Comparison of ENCODE assay signal across 12 cellular contexts in the genomic region with DNA sequence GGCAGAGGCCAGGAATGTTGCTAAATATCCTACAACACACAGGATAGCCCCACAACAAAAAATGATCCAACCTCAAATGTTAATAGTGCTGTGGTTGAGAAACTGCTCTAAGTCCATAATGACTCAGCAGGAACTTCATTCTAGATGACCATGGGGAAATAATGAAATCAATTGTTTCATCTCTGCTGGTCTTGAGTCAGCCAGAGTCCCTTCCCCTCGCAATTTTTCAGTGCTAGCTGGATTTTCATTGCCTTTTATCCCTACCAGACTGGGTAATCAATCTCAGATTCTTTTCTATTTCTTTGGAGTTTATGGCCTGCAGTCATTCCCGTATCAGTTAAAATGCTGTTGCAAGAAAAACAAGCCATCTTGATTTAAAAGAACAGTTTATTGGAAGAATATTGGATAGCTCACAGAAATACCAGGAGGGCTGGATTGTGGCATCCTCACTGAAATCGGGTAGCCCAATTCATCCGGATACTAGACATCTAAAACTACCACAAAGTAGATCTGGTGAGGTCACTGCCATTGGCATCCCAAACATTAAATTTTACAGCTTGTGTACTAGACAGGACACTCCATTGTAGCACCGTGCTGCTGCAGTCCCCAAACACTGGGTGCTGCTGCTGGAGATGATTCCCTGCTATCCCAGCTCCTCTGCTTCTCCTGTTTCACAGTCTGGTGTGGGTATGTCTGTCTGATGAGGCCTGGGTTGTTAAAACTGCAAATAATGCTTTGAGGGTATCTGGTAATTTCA. TPM values are rescaled to one million over a fixed set of nuclear protein-coding genes. Genes with fewer than 3 reads are reported as not detected.
DNase-seq lines count a peak whose midpoint lies in the region; ATAC-seq, FAIRE-seq and TF ChIP-seq lines count a peak whose summit lies in the region.
"Had no signal": no experiment of that assay in that cellular context is flagged by ENCODE, and none has a peak within 500 bp of the region (broad histone marks: within the 10 kb centered on the region; RNA-seq: fewer than 3 reads in every experiment).

No MANE protein-coding gene starts in this region.

- TF ChIP-seq CTCF in AG09309 (IDR thresholded peaks at IDR 0.05; ENCODE audit: control insufficient read depth, insufficient read depth, low read depth, low read length, missing control alignments) = no peak
- no peak for TF ChIP-seq CTCF in keratinocyte (optimal IDR thresholded peaks at IDR 0.05 in 1 of 3, IDR thresholded peaks at IDR 0.05 in 1 of 3, conservative IDR thresholded peaks at IDR 0.05 in 1 of 3; ENCODE audit: extremely low read depth in 1 of 3, insufficient read depth in 2 of 3, low read length in 3 of 3)

- H3K36me3 ChIP-seq in adipocyte (ENCODE audit: control insufficient read depth, insufficient read depth, low read length, severe bottlenecking) (no peaks in the 10 kb centered on the region), keratinocyte (ENCODE audit: control insufficient read depth in 2 of 2, extremely low read depth in 1 of 2, insufficient read depth in 2 of 2, low read length in 2 of 2) (no peaks in the 10 kb centered on the region)

- H3K9me3 ChIP-seq in adipocyte (ENCODE audit: control insufficient read depth, low read length) (no peaks in the 10 kb centered on the region), keratinocyte (ENCODE audit: control insufficient read depth, low read depth, low read length) (no peaks in the 10 kb centered on the region)

- no peak overlapping the region for H3K4me3 ChIP-seq in AG09309 (ENCODE audit: control insufficient read depth, low read depth, low read length)
- peak overlapping the region; percentile 12 for H3K4me3 ChIP-seq in adipocyte (ENCODE audit: low read length)
- H3K4me3 ChIP-seq in keratinocyte (ENCODE audit: control insufficient read depth in 2 of 3, extremely low read depth in 1 of 3, insufficient read depth in 2 of 3, low read depth in 1 of 3, low read length in 3 of 3) = no peak overlapping the region

- no peak for ATAC-seq in stimulated activated memory B cell treated with anti-CD40 and anti-IgM and Interleukin-4, amounts not matched to agents 10 μg/mL and 1 μg/mL and 100 μg/mL, for 72 hours

- H3K4me1 ChIP-seq in adipocyte (ENCODE audit: control insufficient read depth, insufficient read depth, low read length) = peaks cover 21% of the 10 kb centered on the region
- peaks cover 24% of the 10 kb centered on the region for H3K4me1 ChIP-seq in keratinocyte (ENCODE audit: control insufficient read depth, extremely low read depth, insufficient read depth, low read length)

- FAIRE-seq in keratinocyte (lab: Jason Lieb, UNC) = peak; percentile 65

- H3K27ac ChIP-seq in keratinocyte (ENCODE audit: control insufficient read depth, insufficient read depth, low read length) = no peak overlapping the region
- H3K27ac ChIP-seq: HL-60 had no signal

- no peaks in the 10 kb centered on the region for H4K20me1 ChIP-seq in keratinocyte (ENCODE audit: control insufficient read depth, extremely low read depth, insufficient read depth, low read length)

- no peak overlapping the region for H3K4me2 ChIP-seq in keratinocyte (ENCODE audit: control insufficient read depth, extremely low read depth, insufficient read depth, low read depth, low read length)

- no peaks in the 10 kb centered on the region for H3K79me2 ChIP-seq in keratinocyte (ENCODE audit: control insufficient read depth, insufficient read depth, low read length)

- H3K9ac ChIP-seq in adipocyte (ENCODE audit: low read length) (peak overlapping the region; percentile 35), keratinocyte (ENCODE audit: control insufficient read depth, extremely low read depth, insufficient read depth, low read length) (no peak overlapping the region)

- dilution Hi-C loops in keratinocyte (cut with MboI; ENCODE audit: extremely low pct_ligation_motif_present, low sequenced_read_pairs) = no loop called here

- H3K27ac Mint-ChIP-seq in stimulated activated memory B cell treated with anti-CD40 and anti-IgM and Interleukin-4, amounts not matched to agents 10 μg/mL and 1 μg/mL and 100 μg/mL, for 72 hours = no peak overlapping the region

- peaks cover 6% of the 10 kb centered on the region for H3K4me1 Mint-ChIP-seq in stimulated activated memory B cell treated with anti-CD40 and anti-IgM and Interleukin-4, amounts not matched to agents 10 μg/mL and 1 μg/mL and 100 μg/mL, for 72 hours
- H3K4me1 Mint-ChIP-seq: CD8-positive, alpha-beta memory T cell had no signal

- H3K27me3 Mint-ChIP-seq in stimulated activated memory B cell treated with anti-CD40 and anti-IgM and Interleukin-4, amounts not matched to agents 10 μg/mL and 1 μg/mL and 100 μg/mL, for 72 hours = peaks cover 13% of the 10 kb centered on the region

- peaks cover 2% of the 10 kb centered on the region for H3K9me1 ChIP-seq in keratinocyte (ENCODE audit: control insufficient read depth, extremely low read depth, insufficient read depth, low read length)

- DNase-seq in AG09309 (ENCODE audit: low read depth) (peak; percentile 68), HS-5 (ENCODE audit: low read depth) (peak; percentile 74), adipocyte (ENCODE audit: low read depth) (peak; percentile 79), keratinocyte (ENCODE audit: low read depth, low spot score) (no peak), NCI-H146 (lab: John Stamatoyannopoulos, UW) (no peak), anterior cingulate cortex (lab: John Stamatoyannopoulos, UW) (no peak), SK-N-DZ (ENCODE audit: low spot score) (no peak)
- DNase-seq: CD8-positive, alpha-beta memory T cell; NCI-H2171; stimulated activated CD4-positive, alpha-beta T cell treated with anti-CD3 and anti-CD28 coated beads, Interleukin-12 subunit alpha, Interleukin-12 subunit beta, amount 100 ng/mL, for 4 hours had no signal

- H3K27me3 ChIP-seq in adipocyte (replicated peaks; ENCODE audit: control insufficient read depth, insufficient read depth, low read length) = no peaks in the 10 kb centered on the region
- no peaks in the 10 kb centered on the region for H3K27me3 ChIP-seq in keratinocyte (ENCODE audit: control insufficient read depth, extremely low read depth, insufficient read depth, low read length)

- no peaks in the 10 kb centered on the region for H3K9me3 Mint-ChIP-seq in stimulated activated memory B cell treated with anti-CD40 and anti-IgM and Interleukin-4, amounts not matched to agents 10 μg/mL and 1 μg/mL and 100 μg/mL, for 72 hours
- H3K9me3 Mint-ChIP-seq: CD8-positive, alpha-beta memory T cell had no signal

- H3K36me3 Mint-ChIP-seq in stimulated activated memory B cell treated with anti-CD40 and anti-IgM and Interleukin-4, amounts not matched to agents 10 μg/mL and 1 μg/mL and 100 μg/mL, for 72 hours = no peaks in the 10 kb centered on the region
- H3K36me3 Mint-ChIP-seq: CD8-positive, alpha-beta memory T cell had no signal

- no peak overlapping the region for H3K4me3 Mint-ChIP-seq in stimulated activated memory B cell treated with anti-CD40 and anti-IgM and Interleukin-4, amounts not matched to agents 10 μg/mL and 1 μg/mL and 100 μg/mL, for 72 hours
- H3K4me3 Mint-ChIP-seq: CD8-positive, alpha-beta memory T cell had no signal

- H2AFZ ChIP-seq in keratinocyte (ENCODE audit: control insufficient read depth, low read length) = peak overlapping the region; percentile 66

RNA-seq across cellular contexts. Expression of a gene that starts 30.3 kb away (rescaled TPM):
- polyA plus RNA-seq in keratinocyte = 15.0 to 17.2 TPM (median 15.9 TPM) in 3 replicates
- polyA plus RNA-seq in keratinocyte (2011; ENCODE audit: low read depth) = 1.9 TPM
- polyA plus RNA-seq in keratinocyte (2011; cell fraction: cytosol; rRNA removed) = 18.2 and 37.1 TPM in 2 replicates
- 7.5 and 12.2 TPM in 2 replicates for polyA plus RNA-seq in keratinocyte (2011; cell fraction: nucleus; rRNA removed)
- polyA plus RNA-seq in keratinocyte (2012; ENCODE audit: low replicate concordance) = 1.4 and 12.4 TPM in 2 replicates
- 2.9 to 9.1 TPM (median 6.4 TPM) in 3 replicates for polyA minus RNA-seq in keratinocyte
- polyA minus RNA-seq in keratinocyte (2011; cell fraction: cytosol; rRNA and poly(A)+ RNA removed) = 7.3 TPM
- polyA minus RNA-seq in keratinocyte (2011; cell fraction: nucleus; rRNA and poly(A)+ RNA removed) = 2.0 and 2.9 TPM in 2 replicates
- polyA plus RNA-seq in SK-N-DZ (2014; cell fraction: cytosol; rRNA removed) = 20.1 and 20.6 TPM in 2 replicates
- 6.6 and 14.6 TPM in 2 replicates for polyA plus RNA-seq in SK-N-DZ (2014; cell fraction: nucleus; rRNA removed)
- polyA plus RNA-seq: CD8-positive, alpha-beta memory T cell had no signal

Comparison
In these comparisons a context has a peak if more than half of its experiments do, and no peak if none do; other contexts are left out.
1. DNase-seq: peak in AG09309 (single experiment), HS-5 (single experiment) and adipocyte (single experiment); none in keratinocyte (single experiment), NCI-H146 (single experiment), anterior cingulate cortex (0 of 58) and SK-N-DZ (single experiment).